8 cellular contexts compared by ENCODE assay signal in the genomic region with DNA sequence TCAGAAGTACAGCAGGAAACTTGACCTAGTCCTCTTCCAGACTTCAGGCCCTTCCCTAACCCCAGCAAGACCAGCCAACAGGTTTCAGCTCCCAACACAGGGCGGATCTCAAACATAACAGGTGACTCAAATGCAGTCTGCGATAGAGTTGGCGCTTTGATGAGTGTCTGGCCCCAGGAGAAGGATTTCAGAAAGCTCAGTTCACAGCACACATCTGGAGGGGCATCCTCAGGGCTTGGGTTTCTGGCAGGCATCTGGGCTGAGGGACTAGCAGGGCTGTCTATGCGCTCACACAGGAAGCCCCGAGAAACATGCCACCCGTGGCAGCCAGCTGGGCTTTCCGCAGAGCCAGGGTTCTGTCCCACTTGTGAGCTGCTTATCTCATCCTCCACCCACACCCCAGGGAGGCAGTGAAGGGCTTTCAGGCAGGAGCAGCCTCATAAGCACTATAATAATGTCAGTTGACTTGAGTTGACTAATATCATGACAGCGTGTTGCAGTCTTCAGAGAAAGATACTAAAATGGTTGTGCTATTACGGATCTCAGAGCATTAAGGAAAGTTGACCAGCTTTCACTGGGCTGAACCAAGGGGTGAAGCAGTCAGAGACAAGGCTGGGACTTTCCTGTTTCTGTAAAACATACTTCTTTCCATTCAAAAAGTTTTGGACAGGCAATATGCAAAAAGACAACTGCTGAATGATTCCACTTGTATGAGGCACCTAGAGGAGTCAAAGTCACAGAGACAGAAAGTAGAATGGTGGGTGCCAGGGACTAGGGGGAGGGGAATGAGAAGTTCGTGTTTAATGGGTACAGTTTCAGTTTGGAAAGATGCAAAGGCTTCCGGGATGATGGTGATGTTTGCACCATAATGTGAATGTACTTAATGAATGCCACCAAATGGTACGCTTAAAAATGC.
A peak's percentile ranks its signal among the peaks of the same experiment; 100 is the strongest.
DNase-seq lines count a peak whose midpoint lies in the region; ATAC-seq and TF ChIP-seq lines count a peak whose summit lies in the region.

No MANE protein-coding gene starts in this region.

- H3K4me3 Mint-ChIP-seq in T-cell (peak overlapping the region; percentile 13 to 70 (median 37)), type B pancreatic cell (no peak overlapping the region), Caco-2 (ENCODE audit: unreplicated experiment) (no peak overlapping the region)
- peak overlapping the region; percentile 68 for H3K4me3 Mint-ChIP-seq in activated naive CD8-positive, alpha-beta T cell treated with anti-CD3 and anti-CD28 coated beads for 36 hours

- DNase-seq in T-cell: peak in 32 of 34 experiments; percentile 16 to 61 (median 42)
- peak; percentile 89 for DNase-seq in activated naive CD8-positive, alpha-beta T cell treated with anti-CD3 and anti-CD28 coated beads for 36 hours
- DNase-seq in spleen: peak; percentile 85
- DNase-seq in type B pancreatic cell (ENCODE audit: extremely low spot score, unreplicated experiment): no peak
- DNase-seq in NCI-H774 (lab: John Stamatoyannopoulos, UW): no peak
- DNase-seq in Caco-2: no peak

- H3K27me3 ChIP-seq in spleen (replicated peaks in 1 of 7) (no peaks in the 10 kb centered on the region), Caco-2 (replicated peaks; ENCODE audit: control insufficient read depth, insufficient read depth, low read length) (no peaks in the 10 kb centered on the region)

- H3K27ac Mint-ChIP-seq in T-cell (peak overlapping the region; percentile 79 to 84), type B pancreatic cell (no peak overlapping the region), Caco-2 (ENCODE audit: unreplicated experiment) (no peak overlapping the region)
- H3K27ac Mint-ChIP-seq in activated naive CD8-positive, alpha-beta T cell treated with anti-CD3 and anti-CD28 coated beads for 36 hours: peak overlapping the region; percentile 99

- no peaks in the 10 kb centered on the region for H3K9me3 Mint-ChIP-seq in T-cell
- peaks cover 6% of the 10 kb centered on the region for H3K9me3 Mint-ChIP-seq in activated naive CD8-positive, alpha-beta T cell treated with anti-CD3 and anti-CD28 coated beads for 36 hours
- peaks cover 11% of the 10 kb centered on the region for H3K9me3 Mint-ChIP-seq in type B pancreatic cell
- H3K9me3 Mint-ChIP-seq in Caco-2 (ENCODE audit: unreplicated experiment): peaks cover 11% of the 10 kb centered on the region

- H3K4me3 ChIP-seq in spleen (peak overlapping the region in 1 of 8 donors; percentile 42), Caco-2 (ENCODE audit: low read depth, low read length) (no peak overlapping the region)

- CTCF ChIA-PET in T-cell (lab: Charles Lee) (interaction anchor here (0.6 to 0.8 kb wide), 2 partner anchors 119 to 724 kb away, joined by 3 read pairs; no protein-coding TSS in a partner anchor), Caco-2 (lab: Charles Lee) (no interaction called here)

- BruUV-seq in Caco-2 (replicated peaks; lab: Mats Ljungman, UMichigan): no TSS peak

- H3K27me3 Mint-ChIP-seq in T-cell (no peaks in the 10 kb centered on the region), type B pancreatic cell (no peaks in the 10 kb centered on the region), Caco-2 (ENCODE audit: insufficient read depth, unreplicated experiment) (no peaks in the 10 kb centered on the region)
- no peaks in the 10 kb centered on the region for H3K27me3 Mint-ChIP-seq in activated naive CD8-positive, alpha-beta T cell treated with anti-CD3 and anti-CD28 coated beads for 36 hours

- no peak for TF ChIP-seq CTCF in spleen (IDR thresholded peaks at IDR 0.05 in 8 of 11, conservative IDR thresholded peaks at IDR 0.05 in 3 of 11)
- no peak for TF ChIP-seq CTCF in type B pancreatic cell (conservative IDR thresholded peaks at IDR 0.05)
- TF ChIP-seq CTCF in Caco-2 (IDR thresholded peaks at IDR 0.05; ENCODE audit: insufficient read depth in 1 of 2, low read depth in 1 of 2, low read length in 1 of 2, severe bottlenecking in 1 of 2, unreplicated experiment in 1 of 2): no peak

- TF ChIP-seq POLR2A in spleen (IDR thresholded peaks at IDR 0.05): no peak

- ATAC-seq in GM18502 (IDR thresholded peaks at IDR 0.05; ENCODE audit: poor library complexity, unreplicated experiment) (peak; percentile 83), HG02588 (IDR thresholded peaks at IDR 0.05; ENCODE audit: unreplicated experiment) (peak; percentile 83), T-cell (replicated peaks in 1 of 4) (peak; percentile 30 to 68 (median 56))

- POLR2A ChIA-PET in T-cell (lab: Charles Lee): interaction anchor here (0.5 to 0.9 kb wide), 2 partner anchors 120 to 265 kb away, joined by 3 read pairs; no protein-coding TSS in a partner anchor
- POLR2A ChIA-PET in Caco-2 (lab: Charles Lee): no interaction called here

- intact Hi-C loops in spleen (cut with DNase I; ENCODE audit: low total_unique reads) (loop anchor here (10.0 kb wide), 1 partner anchor 118 kb away; no protein-coding TSS in a partner anchor), Caco-2 (cut with micrococcal nuclease; ENCODE audit: unreplicated experiment) (no loop called here)

- WGBS in spleen, 5 donors: 38 to 60% (median 41%) methylated on average over 8 to 12 of the region's 12 CpGs

- H3K36me3 ChIP-seq in spleen (no peaks in the 10 kb centered on the region), Caco-2 (ENCODE audit: control insufficient read depth, insufficient read depth, low read length) (no peaks in the 10 kb centered on the region)

- peak overlapping the region in 7 of 8 donors; percentile 24 to 78 (median 50) for H3K27ac ChIP-seq in spleen

- H3K9me3 ChIP-seq in spleen (no peaks in the 10 kb centered on the region), Caco-2 (no peaks in the 10 kb centered on the region)

- no peaks in the 10 kb centered on the region for H3K36me3 Mint-ChIP-seq in T-cell
- H3K36me3 Mint-ChIP-seq in activated naive CD8-positive, alpha-beta T cell treated with anti-CD3 and anti-CD28 coated beads for 36 hours: peaks cover 11% of the 10 kb centered on the region
- H3K36me3 Mint-ChIP-seq in type B pancreatic cell: peaks cover 4% of the 10 kb centered on the region
- no peaks in the 10 kb centered on the region for H3K36me3 Mint-ChIP-seq in Caco-2 (ENCODE audit: insufficient read depth, unreplicated experiment)

- H3K4me1 ChIP-seq in spleen: peaks cover 25 to 81% (median 46%) of the 10 kb centered on the region in 6 donors
- no peaks in the 10 kb centered on the region for H3K4me1 ChIP-seq in Caco-2

- H3K4me1 Mint-ChIP-seq in T-cell (peaks cover 59 to 72% (median 69%) of the 10 kb centered on the region in 3 donors), type B pancreatic cell (ENCODE audit: unreplicated experiment) (peaks cover 24% of the 10 kb centered on the region), Caco-2 (ENCODE audit: low read depth, unreplicated experiment) (no peaks in the 10 kb centered on the region)
- H3K4me1 Mint-ChIP-seq in activated naive CD8-positive, alpha-beta T cell treated with anti-CD3 and anti-CD28 coated beads for 36 hours: peaks cover 74% of the 10 kb centered on the region

Comparison
In these comparisons a context has a peak if more than half of its experiments do, and no peak if none do; other contexts are left out.
1. DNase-seq: peak in T-cell (32 of 34), activated naive CD8-positive, alpha-beta T cell treated with anti-CD3 and anti-CD28 coated beads for 36 hours (single experiment) and spleen (single experiment); none in type B pancreatic cell (single experiment), NCI-H774 (single experiment) and Caco-2 (0 of 2).
2. H3K27ac Mint-ChIP-seq: peak in T-cell (2 of 2) and activated naive CD8-positive, alpha-beta T cell treated with anti-CD3 and anti-CD28 coated beads for 36 hours (single experiment); none in type B pancreatic cell (single experiment) and Caco-2 (single experiment).
3. H3K4me3 Mint-ChIP-seq: peak in T-cell (3 of 3) and activated naive CD8-positive, alpha-beta T cell treated with anti-CD3 and anti-CD28 coated beads for 36 hours (single experiment); none in type B pancreatic cell (single experiment) and Caco-2 (single experiment).
4. Peak in every context shown above with its lines, with median percentiles within 50 percentile points of each other: ATAC-seq.